6 cellular contexts compared by ENCODE assay signal in genomic region chr10:97633921-97634320, GRCh38. TPM values are rescaled to one million over a fixed set of nuclear protein-coding genes. Genes with fewer than 3 reads are reported as not detected.
DNase-seq lines count a peak whose midpoint lies in the region; ATAC-seq and TF ChIP-seq lines count a peak whose summit lies in the region.

No MANE protein-coding gene starts in this region.

- ATAC-seq in Right ventricle myocardium inferior (no peak), GM21576 (IDR thresholded peaks at IDR 0.05; ENCODE audit: unreplicated experiment) (no peak)

- TF ChIP-seq CTCF in coronary artery (IDR thresholded peaks at IDR 0.05), result no peak

- DNase-seq in Right ventricle myocardium inferior (ENCODE audit: missing footprints) (peak; percentile 49), cardiac septum (ENCODE audit: low spot score) (no peak), coronary artery (ENCODE audit: low spot score) (no peak), KBM-7 (no peak)

- no peaks in the 10 kb centered on the region for H3K36me3 ChIP-seq in rectal smooth muscle tissue (ENCODE audit: control insufficient read depth, insufficient read depth, low read length)

- H3K4me3 ChIP-seq in coronary artery (peak overlapping the region; percentile 97), rectal smooth muscle tissue (ENCODE audit: low read length) (peak overlapping the region; percentile 88)

- in situ Hi-C loops in KBM-7 (cut with MboI; ENCODE audit: low pct_unique_long_range_greater_than_20kb, low sequenced_read_pairs), result no loop called here

- H3K4me1 ChIP-seq in rectal smooth muscle tissue (ENCODE audit: control insufficient read depth, insufficient read depth, low read length), result no peaks in the 10 kb centered on the region

- intact Hi-C loops in Right ventricle myocardium inferior (cut with DNase I), result no loop called here
- intact Hi-C loops in cardiac septum (cut with DNase I), result loop anchor here (10.0 kb wide), 1 partner anchor 51 kb away; the partner anchor contains the start of gene AVPI1

- H3K27ac ChIP-seq in coronary artery (peak overlapping the region in 1 of 2 donors; percentile 74), rectal smooth muscle tissue (ENCODE audit: low read depth, low read length) (peak overlapping the region; percentile 62)

- no peak overlapping the region for H3K9ac ChIP-seq in rectal smooth muscle tissue (ENCODE audit: low read length)

- H3K27me3 ChIP-seq in rectal smooth muscle tissue (ENCODE audit: control insufficient read depth, insufficient read depth, low read length), result no peaks in the 10 kb centered on the region

RNA-seq across cellular contexts. Expression of gene MORN4, which starts 0.6 kb away (rescaled TPM):
- 8.0 TPM for total RNA-seq in Right ventricle myocardium inferior
- total RNA-seq in cardiac septum, result 17.7 TPM

RNA-seq across cellular contexts. Expression of gene PI4K2A, which starts 6.5 kb away (rescaled TPM):
- 11.0 TPM for total RNA-seq in Right ventricle myocardium inferior
- total RNA-seq in cardiac septum, result 18.0 TPM

RNA-seq across cellular contexts. Expression of gene C10orf62, which starts 44.4 kb away (rescaled TPM):
- 0.97 TPM for total RNA-seq in Right ventricle myocardium inferior
- 0.51 TPM for total RNA-seq in cardiac septum

RNA-seq across cellular contexts. Expression of gene HOGA1, which starts 49.7 kb away (rescaled TPM):
- total RNA-seq in Right ventricle myocardium inferior (15.6 TPM), cardiac septum (20.4 TPM)

RNA-seq across cellular contexts. Expression of gene AVPI1, which starts 53.1 kb away (rescaled TPM):
- total RNA-seq in Right ventricle myocardium inferior (8.7 TPM), cardiac septum (6.3 TPM)
